9 cellular contexts compared by ENCODE assay signal in the genomic region with DNA sequence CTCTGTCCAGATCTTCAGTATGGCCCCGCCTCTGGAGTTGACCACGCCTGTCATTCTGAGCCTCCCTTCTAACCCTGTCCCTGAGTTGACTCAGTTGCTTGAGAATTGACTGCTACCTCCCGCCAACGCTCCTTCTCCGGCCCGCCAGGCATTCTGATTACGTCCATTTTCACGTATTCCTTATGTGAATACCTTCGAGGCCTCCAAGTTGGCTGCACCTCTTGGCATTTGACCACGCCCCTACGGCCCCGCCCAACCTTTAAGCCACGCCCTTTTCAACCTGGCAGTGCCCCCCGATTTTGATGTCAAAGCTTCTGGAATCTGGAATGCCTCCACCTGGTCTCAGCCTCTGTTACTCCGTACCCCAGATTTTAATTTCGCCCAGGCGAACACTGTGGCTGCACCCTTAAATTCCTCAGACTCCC. TPM values are rescaled to one million over a fixed set of nuclear protein-coding genes. Genes with fewer than 3 reads are reported as not detected.
A peak's percentile ranks its signal among the peaks of the same experiment; 100 is the strongest.
DNase-seq lines count a peak whose midpoint lies in the region; ATAC-seq, FAIRE-seq and TF ChIP-seq lines count a peak whose summit lies in the region.
"Had no signal": no experiment of that assay in that cellular context is flagged by ENCODE, and none has a peak within 500 bp of the region (broad histone marks: within the 10 kb centered on the region; RNA-seq: fewer than 3 reads in every experiment).

No MANE protein-coding gene starts in this region.

- peak overlapping the region; percentile 94 for H3K4me3 Mint-ChIP-seq in T-helper 17 cell

- peak overlapping the region; percentile 0 for H2AFZ ChIP-seq in endothelial cell of umbilical vein (ENCODE audit: low read depth, low read length)

- peak overlapping the region; percentile 93 for H3K27ac Mint-ChIP-seq in T-helper 17 cell

- no peaks in the 10 kb centered on the region for H3K36me3 Mint-ChIP-seq in T-helper 17 cell (ENCODE audit: low read depth)

- H3K4me2 ChIP-seq in endothelial cell of umbilical vein (ENCODE audit: insufficient read depth, low read length) (peak overlapping the region; percentile 4), skeletal muscle satellite cell (ENCODE audit: low read length) (peak overlapping the region; percentile 81)

- H3K9me3 ChIP-seq in T-helper 17 cell (ENCODE audit: control insufficient read depth, low read length, poor library complexity, severe bottlenecking) (no peaks in the 10 kb centered on the region), endothelial cell of umbilical vein (replicated peaks; ENCODE audit: control insufficient read depth, insufficient read depth, low read length) (no peaks in the 10 kb centered on the region), skeletal muscle satellite cell (replicated peaks; ENCODE audit: low read length) (no peaks in the 10 kb centered on the region)

- intact Hi-C loops in endothelial cell of umbilical vein (cut with micrococcal nuclease): loop anchor here (1.0 to 5.0 kb wide), 2 partner anchors 9 to 214 kb away; no protein-coding TSS in a partner anchor

- no peaks in the 10 kb centered on the region for H4K20me1 ChIP-seq in endothelial cell of umbilical vein (replicated peaks; ENCODE audit: control insufficient read depth, extremely low read depth, insufficient read depth, low read length)

- CTCF ChIA-PET in GM10248 (lab: Yijun Ruan, JAX): interaction anchor here (0.7 to 6.6 kb wide), 18 partner anchors 8 to 213 kb away, joined by 3 to 60 read pairs (median 16); partner anchors contain the start of genes GIPR, QPCTL and SNRPD2
- CTCF ChIA-PET in endothelial cell of umbilical vein (lab: Charles Lee): interaction anchor here (1.6 to 5.3 kb wide), 18 partner anchors 8 to 201 kb away, joined by 4 to 91 read pairs (median 26); partner anchors contain the start of genes GPR4, PPM1N and RTN2

- H3K36me3 ChIP-seq in endothelial cell of umbilical vein (ENCODE audit: control insufficient read depth in 2 of 2, extremely low read depth in 1 of 2, insufficient read depth in 2 of 2, low read length in 2 of 2) (no peaks in the 10 kb centered on the region), skeletal muscle satellite cell (ENCODE audit: insufficient read depth, low read length) (peaks cover 3% of the 10 kb centered on the region)

- BruUV-seq in endothelial cell of umbilical vein (replicated peaks; lab: Mats Ljungman, UMichigan): no TSS peak

- POLR2A ChIA-PET in GM10248 (lab: Yijun Ruan, JAX) (interaction anchor here (0.5 to 2.0 kb wide), 6 partner anchors 10 to 172 kb away, joined by 3 to 8 read pairs (median 4); partner anchors contain the start of gene FOSB), endothelial cell of umbilical vein (lab: Charles Lee) (interaction anchor here (1.4 to 1.6 kb wide), 2 partner anchors 57 to 114 kb away, joined by 3 to 4 read pairs; no protein-coding TSS in a partner anchor)

- peak; percentile 38 for DNase-seq in GM10248 (ENCODE audit: extremely low spot score)
- DNase-seq in T-helper 17 cell: peak in 1 of 3 donors; percentile 22
- DNase-seq in endothelial cell of umbilical vein (ENCODE audit: low read depth, low spot score): no peak
- DNase-seq in GF-D8 (lab: John Stamatoyannopoulos, UW): no peak
- DNase-seq in NCI-H2081 treated with DMSO at 0.1 percent for 48 hours (lab: John Stamatoyannopoulos, UW): no peak
- no peak for DNase-seq in middle frontal gyrus (ENCODE audit: extremely low spot score, low spot score)

- no peaks in the 10 kb centered on the region for H3K79me2 ChIP-seq in endothelial cell of umbilical vein (ENCODE audit: control insufficient read depth, insufficient read depth, low read length)

- ATAC-seq in T-helper 17 cell (no peak), GM21381 (IDR thresholded peaks at IDR 0.05; ENCODE audit: unreplicated experiment) (no peak)

- H3K27ac ChIP-seq in endothelial cell of umbilical vein (ENCODE audit: insufficient read depth, low read depth, low read length): no peak overlapping the region

- peaks cover 38% of the 10 kb centered on the region for H3K4me1 ChIP-seq in endothelial cell of umbilical vein (ENCODE audit: control insufficient read depth, extremely low read depth, insufficient read depth, low read length)
- H3K4me1 ChIP-seq in skeletal muscle satellite cell (ENCODE audit: control insufficient read depth, insufficient read depth, low read length): peaks cover 39% of the 10 kb centered on the region

- H3K9ac ChIP-seq in endothelial cell of umbilical vein (replicated peaks; ENCODE audit: extremely low read depth, insufficient read depth, low read length) (no peak overlapping the region), skeletal muscle satellite cell (ENCODE audit: low read depth, low read length) (no peak overlapping the region)

- no peaks in the 10 kb centered on the region for H3K27me3 Mint-ChIP-seq in T-helper 17 cell

- H3K27me3 ChIP-seq in endothelial cell of umbilical vein (ENCODE audit: control insufficient read depth in 2 of 2, insufficient read depth in 2 of 2, low read length in 2 of 2) (no peaks in the 10 kb centered on the region), skeletal muscle satellite cell (ENCODE audit: control insufficient read depth, insufficient read depth, low read length) (no peaks in the 10 kb centered on the region)

- TF ChIP-seq POLR2A in endothelial cell of umbilical vein (IDR thresholded peaks at IDR 0.05; ENCODE audit: low read depth, low read length): no peak

- no peaks in the 10 kb centered on the region for H3K9me1 ChIP-seq in endothelial cell of umbilical vein (replicated peaks; ENCODE audit: control insufficient read depth, extremely low read depth, insufficient read depth, low read length)

- dilution Hi-C loops in endothelial cell of umbilical vein (cut with MboI; ENCODE audit: extremely low pct_ligation_motif_present, low sequenced_read_pairs): no loop called here

- peaks cover 35% of the 10 kb centered on the region for H3K4me1 Mint-ChIP-seq in T-helper 17 cell

- FAIRE-seq in endothelial cell of umbilical vein (lab: Jason Lieb, UNC): no peak
- FAIRE-seq: colon had no signal

- no peak for TF ChIP-seq CTCF in GM10248 (IDR thresholded peaks at IDR 0.05; ENCODE audit: control extremely low read depth, extremely low read depth, low read depth, missing control alignments)
- no peak for TF ChIP-seq CTCF in endothelial cell of umbilical vein (IDR thresholded peaks at IDR 0.05; ENCODE audit: extremely low read depth in 1 of 2, insufficient read depth in 1 of 2, low read depth in 1 of 2, low read length in 2 of 2)

- H3K4me3 ChIP-seq in endothelial cell of umbilical vein (replicated peaks in 1 of 3; ENCODE audit: insufficient read depth in 1 of 3, low read depth in 1 of 3, low read length in 3 of 3): no peak overlapping the region
- peak overlapping the region; percentile 29 for H3K4me3 ChIP-seq in skeletal muscle satellite cell (ENCODE audit: low read length)

RNA-seq across cellular contexts. Expression of gene EML2, which starts 1.7 kb away (rescaled TPM):
- total RNA-seq in T-helper 17 cell (10 to 100 TPM; 58.1 to 61.2 TPM), endothelial cell of umbilical vein (27.4 and 28.9 TPM in 2 replicates)
- 23.3 and 23.8 TPM in 2 replicates for polyA plus RNA-seq in endothelial cell of umbilical vein
- polyA plus RNA-seq in endothelial cell of umbilical vein (2011; cell fraction: cytosol; rRNA removed): 13.7 and 15.6 TPM in 2 replicates
- 88.8 and 100 TPM in 2 replicates for polyA plus RNA-seq in endothelial cell of umbilical vein (2011; cell fraction: nucleus; rRNA removed)
- 17.1 and 22.3 TPM in 2 replicates for polyA plus RNA-seq in endothelial cell of umbilical vein (2012)
- 22.2 and 38.8 TPM in 2 replicates for polyA minus RNA-seq in endothelial cell of umbilical vein
- 28.3 TPM for polyA minus RNA-seq in endothelial cell of umbilical vein (2011; cell fraction: cytosol; rRNA and poly(A)+ RNA removed)
- 18.9 and 24.5 TPM in 2 replicates for polyA minus RNA-seq in endothelial cell of umbilical vein (2011; cell fraction: nucleus; rRNA and poly(A)+ RNA removed)
- 19.3 and 25.6 TPM in 2 replicates for total RNA-seq in skeletal muscle satellite cell (2012; rRNA removed)

RNA-seq across cellular contexts. Expression of gene GIPR, which starts 27.2 kb away (rescaled TPM):
- total RNA-seq in T-helper 17 cell (1 to 10 TPM; 2.3 to 4.6 TPM), endothelial cell of umbilical vein (not detected in 2 replicates)
- not detected in 2 replicates for polyA plus RNA-seq in endothelial cell of umbilical vein
- not detected in 2 replicates for polyA plus RNA-seq in endothelial cell of umbilical vein (2011; cell fraction: cytosol; rRNA removed)
- 0.04 and 0.07 TPM in 2 replicates for polyA plus RNA-seq in endothelial cell of umbilical vein (2011; cell fraction: nucleus; rRNA removed)
- not detected in 2 replicates for polyA plus RNA-seq in endothelial cell of umbilical vein (2012)
- polyA minus RNA-seq in endothelial cell of umbilical vein: 0.12 and 1.9 TPM in 2 replicates
- not detected for polyA minus RNA-seq in endothelial cell of umbilical vein (2011; cell fraction: cytosol; rRNA and poly(A)+ RNA removed)
- polyA minus RNA-seq in endothelial cell of umbilical vein (2011; cell fraction: nucleus; rRNA and poly(A)+ RNA removed): 0.19 TPM in 1 of 2 replicates, not detected in the other
- not detected in 2 replicates for total RNA-seq in skeletal muscle satellite cell (2012; rRNA removed)

RNA-seq across cellular contexts. Expression of gene GPR4, which starts 38.8 kb away (rescaled TPM):
- total RNA-seq in T-helper 17 cell (not detected), endothelial cell of umbilical vein (26.7 and 30.3 TPM in 2 replicates)
- polyA plus RNA-seq in endothelial cell of umbilical vein: 13.4 and 17.9 TPM in 2 replicates
- polyA plus RNA-seq in endothelial cell of umbilical vein (2011; cell fraction: cytosol; rRNA removed): 9.8 and 13.2 TPM in 2 replicates
- 6.1 and 14.3 TPM in 2 replicates for polyA plus RNA-seq in endothelial cell of umbilical vein (2011; cell fraction: nucleus; rRNA removed)
- 13.1 and 37.5 TPM in 2 replicates for polyA plus RNA-seq in endothelial cell of umbilical vein (2012)
- 5.6 and 6.7 TPM in 2 replicates for polyA minus RNA-seq in endothelial cell of umbilical vein
- polyA minus RNA-seq in endothelial cell of umbilical vein (2011; cell fraction: cytosol; rRNA and poly(A)+ RNA removed): not detected
- polyA minus RNA-seq in endothelial cell of umbilical vein (2011; cell fraction: nucleus; rRNA and poly(A)+ RNA removed): 3.5 and 6.2 TPM in 2 replicates
- under 0.01 and 0.22 TPM in 2 replicates for total RNA-seq in skeletal muscle satellite cell (2012; rRNA removed)

RNA-seq across cellular contexts. Expression of gene SNRPD2, which starts 50.9 kb away (rescaled TPM):
- 100 to 1,000 TPM; 333 to 339 TPM for total RNA-seq in T-helper 17 cell
- total RNA-seq in endothelial cell of umbilical vein: 519 and 532 TPM in 2 replicates
- polyA plus RNA-seq in endothelial cell of umbilical vein: 406 and 512 TPM in 2 replicates
- polyA plus RNA-seq in endothelial cell of umbilical vein (2011; cell fraction: cytosol; rRNA removed): 648 and 876 TPM in 2 replicates
- polyA plus RNA-seq in endothelial cell of umbilical vein (2011; cell fraction: nucleus; rRNA removed): 199 and 204 TPM in 2 replicates
- 523 and 699 TPM in 2 replicates for polyA plus RNA-seq in endothelial cell of umbilical vein (2012)
- 216 and 235 TPM in 2 replicates for polyA minus RNA-seq in endothelial cell of umbilical vein
- polyA minus RNA-seq in endothelial cell of umbilical vein (2011; cell fraction: cytosol; rRNA and poly(A)+ RNA removed): 64.3 TPM
- 23.7 and 27.2 TPM in 2 replicates for polyA minus RNA-seq in endothelial cell of umbilical vein (2011; cell fraction: nucleus; rRNA and poly(A)+ RNA removed)
- total RNA-seq in skeletal muscle satellite cell (2012; rRNA removed): 347 and 439 TPM in 2 replicates

RNA-seq across cellular contexts. Expression of gene QPCTL, which starts 51.6 kb away (rescaled TPM):
- total RNA-seq in T-helper 17 cell (10 to 100 TPM in 1 of 2 donors, 1 to 10 TPM in 1; 7.1 to 13.2 TPM), endothelial cell of umbilical vein (15.3 and 17.6 TPM in 2 replicates)
- 22.5 and 26.0 TPM in 2 replicates for polyA plus RNA-seq in endothelial cell of umbilical vein
- 13.4 and 14.5 TPM in 2 replicates for polyA plus RNA-seq in endothelial cell of umbilical vein (2011; cell fraction: cytosol; rRNA removed)
- polyA plus RNA-seq in endothelial cell of umbilical vein (2011; cell fraction: nucleus; rRNA removed): 19.3 and 20.3 TPM in 2 replicates
- polyA plus RNA-seq in endothelial cell of umbilical vein (2012): 9.4 and 12.6 TPM in 2 replicates
- 12.0 and 15.8 TPM in 2 replicates for polyA minus RNA-seq in endothelial cell of umbilical vein
- polyA minus RNA-seq in endothelial cell of umbilical vein (2011; cell fraction: cytosol; rRNA and poly(A)+ RNA removed): 11.7 TPM
- polyA minus RNA-seq in endothelial cell of umbilical vein (2011; cell fraction: nucleus; rRNA and poly(A)+ RNA removed): 3.7 and 3.8 TPM in 2 replicates
- total RNA-seq in skeletal muscle satellite cell (2012; rRNA removed): 23.8 and 26.1 TPM in 2 replicates

Comparison
In these comparisons a context has a peak if more than half of its experiments do, and no peak if none do; other contexts are left out.
1. RNA of gene GPR4, which starts 38.8 kb away (total RNA-seq): 26.7 to 30.3 TPM in endothelial cell of umbilical vein; not detected in T-helper 17 cell; every median in the first group is over 10 times any median in the second.